ENCODE assay signal across 16 cellular contexts in the genomic region with DNA sequence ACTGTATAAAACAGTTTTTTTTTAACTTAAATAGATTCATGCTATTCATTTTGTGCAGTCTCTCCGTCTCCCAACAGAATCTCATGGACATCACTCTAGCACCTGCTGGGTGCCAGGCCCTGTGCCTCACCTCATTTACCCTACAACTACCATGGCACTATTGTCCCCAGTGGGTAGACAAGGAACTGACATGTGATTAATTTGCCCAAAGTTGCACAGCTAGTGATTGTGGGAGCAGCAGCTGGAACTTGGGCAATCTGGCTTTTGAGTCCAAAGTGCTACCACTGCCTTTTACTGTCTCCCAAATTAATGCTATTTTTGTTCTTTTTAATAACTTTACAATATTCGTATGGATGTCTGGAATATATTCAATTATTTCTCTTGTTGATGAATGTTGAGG. TPM values are rescaled to one million over a fixed set of nuclear protein-coding genes. Genes with fewer than 3 reads are reported as not detected.
DNase-seq lines count a peak whose midpoint lies in the region; ATAC-seq, FAIRE-seq and TF ChIP-seq lines count a peak whose summit lies in the region.
"Had no signal": no experiment of that assay in that cellular context is flagged by ENCODE, and none has a peak within 500 bp of the region (broad histone marks: within the 10 kb centered on the region; RNA-seq: fewer than 3 reads in every experiment).

No MANE protein-coding gene starts in this region.

- no peak overlapping the region for H3K4me2 ChIP-seq in K562 (ENCODE audit: insufficient read depth, low read length)

- no peaks in the 10 kb centered on the region for H3K9me1 ChIP-seq in K562 (ENCODE audit: control insufficient read depth, insufficient read depth, low read length)

- H3K27me3 Mint-ChIP-seq in activated CD4-positive, alpha-beta T cell treated with anti-CD3 and anti-CD28 coated beads for 36 hours: no peaks in the 10 kb centered on the region
- H3K27me3 Mint-ChIP-seq in stimulated activated naive B cell treated with anti-CD40 and anti-IgM and Interleukin-4, amounts not matched to agents 10 μg/mL and 1 μg/mL and 100 μg/mL, for 72 hours: no peaks in the 10 kb centered on the region

- no peak for DNase-seq in activated CD4-positive, alpha-beta T cell treated with anti-CD3 and anti-CD28 coated beads for 36 hours
- DNase-seq in activated CD4-positive, alpha-beta T cell treated with anti-CD3 and anti-CD28 coated beads, Interleukin-2, amount 50 U/mL, for 1 hour: no peak
- DNase-seq in K562 (ENCODE audit: extremely low read depth in 1 of 4, low spot score in 3 of 4): no peak
- no peak for DNase-seq in stimulated activated naive B cell treated with anti-CD40 and anti-IgM and Interleukin-4, amounts not matched to agents 10 μg/mL and 1 μg/mL and 100 μg/mL, for 72 hours
- DNase-seq in NCI-H2171 treated with DMSO at 0.1 percent for 48 hours (lab: John Stamatoyannopoulos, UW): no peak
- no peak for DNase-seq in activated CD4-positive, alpha-beta T cell treated with anti-CD3 and anti-CD28 coated beads for 48 hours
- no peak for DNase-seq in T-helper 1 cell
- DNase-seq: anterior cingulate cortex, Calu3, dermis blood vessel endothelial cell, mesendoderm, MG63, NCI-H226, posterior cingulate gyrus, upper lobe of right lung had no signal

- no peaks in the 10 kb centered on the region for H3K4me1 Mint-ChIP-seq in activated CD4-positive, alpha-beta T cell treated with anti-CD3 and anti-CD28 coated beads for 36 hours
- H3K4me1 Mint-ChIP-seq in stimulated activated naive B cell treated with anti-CD40 and anti-IgM and Interleukin-4, amounts not matched to agents 10 μg/mL and 1 μg/mL and 100 μg/mL, for 72 hours: no peaks in the 10 kb centered on the region

- TF ChIP-seq CTCF in K562 (IDR thresholded peaks at IDR 0.05 in 2 of 3, conservative IDR thresholded peaks at IDR 0.05 in 1 of 3; ENCODE audit: insufficient read depth in 2 of 3, low read depth in 1 of 3, low read length in 3 of 3): no peak

- CTCF ChIA-PET in activated CD4-positive, alpha-beta T cell treated with anti-CD3 and anti-CD28 coated beads for 36 hours (lab: Charles Lee): no interaction called here
- CTCF ChIA-PET in K562 (lab: Yijun Ruan, JAX; ENCODE audit: low intra/inter-chr PET ratio): no interaction called here

- no peak for TF ChIP-seq RAD21 in K562 (CRISPR knock-in tag; conservative IDR thresholded peaks at IDR 0.05 in 1 of 2, IDR thresholded peaks at IDR 0.05 in 1 of 2)

- no peak overlapping the region for H3K27ac Mint-ChIP-seq in activated CD4-positive, alpha-beta T cell treated with anti-CD3 and anti-CD28 coated beads for 36 hours
- no peak overlapping the region for H3K27ac Mint-ChIP-seq in stimulated activated naive B cell treated with anti-CD40 and anti-IgM and Interleukin-4, amounts not matched to agents 10 μg/mL and 1 μg/mL and 100 μg/mL, for 72 hours

- no peaks in the 10 kb centered on the region for H4K20me1 ChIP-seq in K562 (replicated peaks; ENCODE audit: control insufficient read depth, insufficient read depth, low read length)

- TF ChIP-seq POLR2A in K562 (conservative IDR thresholded peaks at IDR 0.05): no peak

- no peak for TF ChIP-seq EP300 in K562 (IDR thresholded peaks at IDR 0.05; ENCODE audit: low read length)

- FAIRE-seq in K562 (lab: Jason Lieb, UNC): no peak

- in situ Hi-C loops in K562 (cut with MboI): no loop called here

- 39% methylated on average over 2 of the region's 2 CpGs for WGBS in K562 (ENCODE audit: insufficient coverage, low coverage, missing lambda C conversion rate)

- no peak overlapping the region for H3K4me3 Mint-ChIP-seq in activated CD4-positive, alpha-beta T cell treated with anti-CD3 and anti-CD28 coated beads for 36 hours
- H3K4me3 Mint-ChIP-seq in stimulated activated naive B cell treated with anti-CD40 and anti-IgM and Interleukin-4, amounts not matched to agents 10 μg/mL and 1 μg/mL and 100 μg/mL, for 72 hours: no peak overlapping the region

- no peak overlapping the region for H3K9ac ChIP-seq in K562 (ENCODE audit: insufficient read depth in 1 of 2, low read depth in 2 of 2, low read length in 2 of 2)

- H3K79me2 ChIP-seq in K562 (ENCODE audit: control insufficient read depth, insufficient read depth, low read length): no peaks in the 10 kb centered on the region

- H3K27ac ChIP-seq in K562 (ENCODE audit: extremely low read depth, low read depth, low read length): no peak overlapping the region
- H3K27ac ChIP-seq: upper lobe of right lung had no signal

- no peaks in the 10 kb centered on the region for H3K9me3 Mint-ChIP-seq in activated CD4-positive, alpha-beta T cell treated with anti-CD3 and anti-CD28 coated beads for 36 hours (ENCODE audit: low read depth)
- no peaks in the 10 kb centered on the region for H3K9me3 Mint-ChIP-seq in stimulated activated naive B cell treated with anti-CD40 and anti-IgM and Interleukin-4, amounts not matched to agents 10 μg/mL and 1 μg/mL and 100 μg/mL, for 72 hours

- no TSS peak for BruUV-seq in K562 (replicated peaks; lab: Mats Ljungman, UMichigan)

- H3K4me3 ChIP-seq in K562: no peak overlapping the region
- H3K4me3 ChIP-seq: MG63, upper lobe of right lung had no signal

- ATAC-seq in activated CD4-positive, alpha-beta T cell treated with anti-CD3 and anti-CD28 coated beads for 36 hours: peak; percentile 66
- ATAC-seq in HG03280 (IDR thresholded peaks at IDR 0.05; ENCODE audit: unreplicated experiment): peak; percentile 76
- peak; percentile 48 for ATAC-seq in K562
- ATAC-seq in stimulated activated naive B cell treated with anti-CD40 and anti-IgM and Interleukin-4, amounts not matched to agents 10 μg/mL and 1 μg/mL and 100 μg/mL, for 72 hours (replicated peaks): peak; percentile 49 to 62
- ATAC-seq: upper lobe of right lung had no signal

- no peaks in the 10 kb centered on the region for H3K27me3 ChIP-seq in K562 (ENCODE audit: control insufficient read depth in 2 of 2, insufficient read depth in 2 of 2, low read length in 2 of 2)
- H3K27me3 ChIP-seq: MG63, upper lobe of right lung had no signal

- H3K36me3 Mint-ChIP-seq in activated CD4-positive, alpha-beta T cell treated with anti-CD3 and anti-CD28 coated beads for 36 hours (ENCODE audit: low read depth): peaks cover 17% of the 10 kb centered on the region
- peaks cover 15 to 24% of the 10 kb centered on the region in 2 donors for H3K36me3 Mint-ChIP-seq in stimulated activated naive B cell treated with anti-CD40 and anti-IgM and Interleukin-4, amounts not matched to agents 10 μg/mL and 1 μg/mL and 100 μg/mL, for 72 hours

- intact Hi-C loops in activated CD4-positive, alpha-beta T cell treated with anti-CD3 and anti-CD28 coated beads for 36 hours (cut with DNase I, micrococcal nuclease): no loop called here
- intact Hi-C loops in K562 (cut with micrococcal nuclease): no loop called here

- POLR2A ChIA-PET in activated CD4-positive, alpha-beta T cell treated with anti-CD3 and anti-CD28 coated beads for 36 hours (lab: Charles Lee): no interaction called here
- POLR2A ChIA-PET in K562 (lab: Yijun Ruan, JAX): no interaction called here

- H3K36me3 ChIP-seq in K562 (ENCODE audit: control insufficient read depth, insufficient read depth, low read length): no peaks in the 10 kb centered on the region; the same call in 2 of the 3 replicates
- H3K36me3 ChIP-seq: MG63, upper lobe of right lung had no signal

- 0 out of 2 replicates have a peak overlapping the region, but pooled peaks have one; percentile 46 for H2AFZ ChIP-seq in K562 (ENCODE audit: low read depth, low read length)

- no peaks in the 10 kb centered on the region for H3K9me3 ChIP-seq in K562 (replicated peaks; ENCODE audit: control insufficient read depth, insufficient read depth, low read depth, low read length)
- H3K9me3 ChIP-seq: MG63, upper lobe of right lung had no signal

- H3K4me1 ChIP-seq in K562 (replicated peaks in 1 of 2; ENCODE audit: control insufficient read depth in 2 of 2, insufficient read depth in 2 of 2, low read length in 2 of 2): peaks cover 3 to 15% of the 10 kb centered on the region in 2 experiments; a peak in 3 of 5 replicates
- H3K4me1 ChIP-seq: upper lobe of right lung had no signal

TF ChIP-seq in K562, 482 proteins besides CTCF, POLR2A, EP300 and RAD21 (continues in another document):
- no peak for TF ChIP-seq MAFF (IDR thresholded peaks at IDR 0.05; ENCODE audit: low read length)
- TF ChIP-seq ZNF707 (CRISPR knock-in tag; conservative IDR thresholded peaks at IDR 0.05): no peak
- TF ChIP-seq LCOR (CRISPR knock-in tag; IDR thresholded peaks at IDR 0.05): no peak
- TF ChIP-seq, protein P1, sequence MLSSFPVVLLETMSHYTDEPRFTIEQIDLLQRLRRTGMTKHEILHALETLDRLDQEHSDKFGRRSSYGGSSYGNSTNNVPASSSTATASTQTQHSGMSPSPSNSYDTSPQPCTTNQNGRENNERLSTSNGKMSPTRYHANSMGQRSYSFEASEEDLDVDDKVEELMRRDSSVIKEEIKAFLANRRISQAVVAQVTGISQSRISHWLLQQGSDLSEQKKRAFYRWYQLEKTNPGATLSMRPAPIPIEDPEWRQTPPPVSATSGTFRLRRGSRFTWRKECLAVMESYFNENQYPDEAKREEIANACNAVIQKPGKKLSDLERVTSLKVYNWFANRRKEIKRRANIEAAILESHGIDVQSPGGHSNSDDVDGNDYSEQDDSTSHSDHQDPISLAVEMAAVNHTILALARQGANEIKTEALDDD (IDR thresholded peaks at IDR 0.05): no peak
- TF ChIP-seq STAT5B (CRISPR knock-in tag; IDR thresholded peaks at IDR 0.05): no peak
- no peak for TF ChIP-seq ZEB2 (IDR thresholded peaks at IDR 0.05)
- TF ChIP-seq HCFC1 (IDR thresholded peaks at IDR 0.05; ENCODE audit: low read depth, low read length): no peak
- TF ChIP-seq NR3C1 (CRISPR knock-in tag; IDR thresholded peaks at IDR 0.05): no peak

RNA-seq across cellular contexts. Expression of a gene that starts 11.2 kb away (rescaled TPM):
- total RNA-seq in activated CD4-positive, alpha-beta T cell treated with anti-CD3 and anti-CD28 coated beads for 36 hours: 10 to 100 TPM; 38.5 to 48.1 TPM
- total RNA-seq in K562 (2011; cell fraction: chromatin; rRNA removed; ENCODE audit: low replicate concordance): 14.0 and 45.2 TPM in 2 replicates
- total RNA-seq in K562 (2011; cell fraction: nucleolus; rRNA removed): 14.8 and 16.2 TPM in 2 replicates
- 30.2 and 51.7 TPM in 2 replicates for total RNA-seq in K562 (2011; cell fraction: nucleoplasm; rRNA removed)
- total RNA-seq in K562 (2014; rRNA removed) (12.4 and 14.8 TPM in 2 replicates), K562 (2014; rRNA removed; fragmentation: Illumina TruSeq; extraction: Trizol) (27.6 and 32.8 TPM in 2 replicates), K562 (2015; rRNA removed; fragmentation: Illumina TruSeq; extraction: Trizol) (18.3 and 19.3 TPM in 2 replicates), K562 (2021) (52.4 and 56.2 TPM in 2 replicates)
- polyA plus RNA-seq in K562 (2011; rRNA removed) (20.4 and 21.8 TPM in 2 replicates), K562 (2014; fragmentation: Illumina TruSeq; extraction: Trizol) (72.0 and 81.3 TPM in 2 replicates), K562 (2014; fragmentation: Nextera tagmentation; extraction: Ambion mirVana) (10 to 100 TPM; 17.1 to 22.7 TPM), K562 (2014; rRNA removed) (31.9 and 34.1 TPM in 2 replicates)
- polyA plus RNA-seq in K562 (2011; cell fraction: cytosol; rRNA removed): 2.6 and 6.2 TPM in 2 replicates
- polyA plus RNA-seq in K562 (2011; cell fraction: nucleus; rRNA removed): 7.7 and 11.3 TPM in 2 replicates
- polyA plus RNA-seq in K562 (2012): 37.6 and 55.2 TPM in 2 replicates
- polyA minus RNA-seq in K562 (2011; rRNA and poly(A)+ RNA removed): 6.1 and 9.1 TPM in 2 replicates
- 8.3 and 8.4 TPM in 2 replicates for polyA minus RNA-seq in K562 (2011; cell fraction: cytosol; rRNA and poly(A)+ RNA removed)
- 5.3 and 8.4 TPM in 2 replicates for polyA minus RNA-seq in K562 (2011; cell fraction: nucleus; rRNA and poly(A)+ RNA removed)
